In genomic region chr20:24835195-24835594, GRCh38 we compare ENCODE assay signal across 8 cellular contexts.
"Had no signal": no experiment of that assay in that cellular context is flagged by ENCODE, and none has a peak within 500 bp of the region (broad histone marks: within the 10 kb centered on the region; RNA-seq: fewer than 3 reads in every experiment).

No MANE protein-coding gene starts in this region.

- H3K27ac Mint-ChIP-seq: IgD-negative memory B cell had no signal

- H3K4me3 Mint-ChIP-seq: IgD-negative memory B cell had no signal

- H3K9ac ChIP-seq: GM23248 had no signal

- H2AFZ ChIP-seq: GM23248 had no signal

- H3K4me1 Mint-ChIP-seq: IgD-negative memory B cell had no signal

- DNase-seq: GM23248, GOT3, H7, HCEC 1CT, KBM-7 had no signal

- H3K4me3 ChIP-seq: GM23248 had no signal

- ATAC-seq: HepG2 had no signal

- H3K27ac ChIP-seq: GM23248, HL-60 had no signal
